In genomic region chr3:128079823-128080222, GRCh38 we compare ENCODE assay signal across 17 cellular contexts. TPM values are rescaled to one million over a fixed set of nuclear protein-coding genes. Genes with fewer than 3 reads are reported as not detected.
A peak's percentile ranks its signal among the peaks of the same experiment; 100 is the strongest.
DNase-seq lines count a peak whose midpoint lies in the region; ATAC-seq and TF ChIP-seq lines count a peak whose summit lies in the region.
"Had no signal": no experiment of that assay in that cellular context is flagged by ENCODE, and none has a peak within 500 bp of the region (broad histone marks: within the 10 kb centered on the region; RNA-seq: fewer than 3 reads in every experiment).

No MANE protein-coding gene starts in this region.

- TF ChIP-seq CTCF in MCF 10A (IDR thresholded peaks at IDR 0.05; ENCODE audit: unreplicated experiment) (no peak), mammary epithelial cell (conservative IDR thresholded peaks at IDR 0.05 in 1 of 2, IDR thresholded peaks at IDR 0.05 in 1 of 2; ENCODE audit: extremely low read depth in 1 of 2, insufficient read depth in 1 of 2, low read depth in 1 of 2, low read length in 2 of 2) (no peak), VCaP (conservative IDR thresholded peaks at IDR 0.05) (no peak), thyroid gland (IDR thresholded peaks at IDR 0.05) (no peak), GM23338 (conservative IDR thresholded peaks at IDR 0.05; ENCODE audit: low read depth in 2 of 2) (no peak)

- TF ChIP-seq POLR2A in thyroid gland (IDR thresholded peaks at IDR 0.05): no peak

- WGBS in mammary epithelial cell (ENCODE audit: low coverage, missing lambda C conversion rate): 98% methylated on average over 9 of the region's 9 CpGs
- WGBS in mesenchymal stem cell: 79% methylated on average over 9 of the region's 9 CpGs
- 69 to 70% methylated on average over 9 of the region's 9 CpGs for WGBS in thyroid gland, 2 donors

- H3K4me1 ChIP-seq in mammary epithelial cell (ENCODE audit: insufficient read depth, low read length) (peaks cover 38% of the 10 kb centered on the region), mesenchymal stem cell (ENCODE audit: control insufficient read depth, insufficient read depth, low read depth, low read length) (peaks cover 59% of the 10 kb centered on the region), thyroid gland (peaks cover 8 to 29% of the 10 kb centered on the region in 2 donors), GM23338 (ENCODE audit: insufficient read depth) (peaks cover 10% of the 10 kb centered on the region; the same call in 1 of the 2 replicates)

- H3K4me3 Mint-ChIP-seq in MCF 10A (ENCODE audit: unreplicated experiment): no peak overlapping the region
- H3K4me3 Mint-ChIP-seq in GM23338: no peak overlapping the region

- no peaks in the 10 kb centered on the region for H3K9me3 Mint-ChIP-seq in MCF 10A (ENCODE audit: unreplicated experiment)
- H3K9me3 Mint-ChIP-seq in GM23338: no peaks in the 10 kb centered on the region
- H3K9me3 Mint-ChIP-seq: CD4-positive, alpha-beta memory T cell had no signal

- H2AFZ ChIP-seq in mammary epithelial cell (ENCODE audit: low read depth, low read length): no peak overlapping the region
- H2AFZ ChIP-seq in mesenchymal stem cell (ENCODE audit: low read depth, low read length): no peak overlapping the region
- no peak overlapping the region for H2AFZ ChIP-seq in GM23338

- H2BK15ac ChIP-seq in mesenchymal stem cell (ENCODE audit: low read depth, poor library complexity, severe bottlenecking): no peak overlapping the region

- H2AK5ac ChIP-seq in mesenchymal stem cell (ENCODE audit: low read length, severe bottlenecking): no peak overlapping the region

- intact Hi-C loops in MCF 10A (cut with micrococcal nuclease) (no loop called here), mammary epithelial cell (cut with micrococcal nuclease) (no loop called here), thyroid gland (cut with DNase I) (loop anchor here (5.0 kb wide), 1 partner anchor 527 kb away; no protein-coding TSS in a partner anchor)

- in situ Hi-C loops in mammary epithelial cell (cut with MboI; ENCODE audit: low sequenced_read_pairs in 2 of 2): no loop called here

- H3K14ac ChIP-seq in mesenchymal stem cell (ENCODE audit: low read length in 2 of 2): no peak overlapping the region

- H4K8ac ChIP-seq in mesenchymal stem cell (ENCODE audit: low read length): no peak overlapping the region

- no peaks in the 10 kb centered on the region for H3K27me3 ChIP-seq in mammary epithelial cell (ENCODE audit: insufficient read depth, low read length)
- no peaks in the 10 kb centered on the region for H3K27me3 ChIP-seq in mesenchymal stem cell (ENCODE audit: control insufficient read depth in 1 of 2, insufficient read depth in 1 of 2, low read length in 2 of 2)
- H3K27me3 ChIP-seq in thyroid gland: no peaks in the 10 kb centered on the region
- H3K27me3 ChIP-seq in GM23338 (ENCODE audit: insufficient read depth): no peaks in the 10 kb centered on the region

- peak overlapping the region; percentile 61 for H3K27ac Mint-ChIP-seq in MCF 10A (ENCODE audit: low read depth, unreplicated experiment)
- no peak overlapping the region for H3K27ac Mint-ChIP-seq in GM23338

- no peaks in the 10 kb centered on the region for H3K9me2 ChIP-seq in GM23338 (ENCODE audit: insufficient read depth)

- H3K4me2 ChIP-seq in mammary epithelial cell (ENCODE audit: insufficient read depth, low read depth, low read length) (no peak overlapping the region), mesenchymal stem cell (ENCODE audit: low read length, poor library complexity, severe bottlenecking) (no peak overlapping the region), GM23338 (no peak overlapping the region)

- no peaks in the 10 kb centered on the region for H3K27me3 Mint-ChIP-seq in MCF 10A (ENCODE audit: insufficient read depth, unreplicated experiment)
- peaks cover 15% of the 10 kb centered on the region for H3K27me3 Mint-ChIP-seq in GM23338 (ENCODE audit: insufficient read depth, low read depth, poor library complexity)
- H3K27me3 Mint-ChIP-seq: CD4-positive, alpha-beta memory T cell had no signal

- no peak overlapping the region for H4K91ac ChIP-seq in mesenchymal stem cell (ENCODE audit: low read length)

- H3K4ac ChIP-seq in mesenchymal stem cell (ENCODE audit: low read depth in 1 of 2, low read length in 2 of 2): no peak overlapping the region

- H3K27ac ChIP-seq in mammary epithelial cell (ENCODE audit: insufficient read depth, low read depth, low read length) (no peak overlapping the region), VCaP (peak overlapping the region; percentile 95), mesenchymal stem cell (ENCODE audit: low read length, poor library complexity, severe bottlenecking) (no peak overlapping the region), thyroid gland (no peak overlapping the region), GM23338 (ENCODE audit: low read depth) (no peak overlapping the region), substantia nigra (ENCODE audit: low read depth, low read length, poor library complexity, severe bottlenecking) (no peak overlapping the region)

- DNase-seq in MCF 10A (ENCODE audit: unreplicated experiment) (no peak), mammary epithelial cell (no peak), mesenchymal stem cell (no peak), thyroid gland (peak; percentile 54 to 70), GM23338 (ENCODE audit: low spot score) (no peak), substantia nigra (lab: John Stamatoyannopoulos, UW) (no peak)
- DNase-seq: CD4-positive, alpha-beta memory T cell; DMS79; Karpas-422; NCI-H1105 treated with DMSO at 0.1 percent for 48 hours; NCI-H187 treated with DMSO at 0.1 percent for 48 hours; NCI-H2171; SIG-M5 had no signal

- H3K9ac ChIP-seq in mammary epithelial cell (ENCODE audit: insufficient read depth, low read length) (no peak overlapping the region), mesenchymal stem cell (ENCODE audit: low read length) (no peak overlapping the region)

- no peak overlapping the region for H3K23ac ChIP-seq in mesenchymal stem cell (ENCODE audit: low read length in 2 of 2)

- H3K4me3 ChIP-seq in mammary epithelial cell (replicated peaks in 1 of 3; ENCODE audit: insufficient read depth in 1 of 3, low read depth in 2 of 3, low read length in 3 of 3) (no peak overlapping the region), mesenchymal stem cell (ENCODE audit: insufficient read depth in 1 of 2, low read depth in 1 of 2, low read length in 2 of 2) (no peak overlapping the region), thyroid gland (replicated peaks in 1 of 3) (no peak overlapping the region), GM23338 (no peak overlapping the region)
- H3K4me3 ChIP-seq: GM12878 had no signal

- H2BK12ac ChIP-seq in mesenchymal stem cell (ENCODE audit: low read length in 2 of 2): peak overlapping the region; percentile 2 to 37

- H3F3A ChIP-seq in GM23338 (replicated peaks; ENCODE audit: low read depth): 0 out of 2 replicates have a peak, but pooled peaks cover 4% of the 10 kb centered on the region

- H3K79me2 ChIP-seq in mammary epithelial cell (ENCODE audit: insufficient read depth, low read length): no peaks in the 10 kb centered on the region
- H3K79me2 ChIP-seq in GM23338 (replicated peaks; ENCODE audit: insufficient read depth): no peaks in the 10 kb centered on the region

- H3K36me3 Mint-ChIP-seq in MCF 10A (ENCODE audit: insufficient read depth, unreplicated experiment) (peaks cover 63% of the 10 kb centered on the region), GM23338 (ENCODE audit: low read depth) (peaks cover 60% of the 10 kb centered on the region)

- H4K20me1 ChIP-seq in mammary epithelial cell (ENCODE audit: insufficient read depth, low read length) (no peaks in the 10 kb centered on the region), GM23338 (replicated peaks; ENCODE audit: insufficient read depth) (peaks cover 29% of the 10 kb centered on the region)

- no peak overlapping the region for H2BK120ac ChIP-seq in mesenchymal stem cell (ENCODE audit: low read depth, low read length)

- CTCF ChIA-PET in MCF 10A (lab: Yijun Ruan, JAX) (interaction anchor here (0.5 to 10.2 kb wide), 3 partner anchors 16 to 1099 kb away, joined by 3 to 66 read pairs (median 3); no protein-coding TSS in a partner anchor), mammary epithelial cell (lab: Charles Lee; ENCODE audit: low non-redundant PET) (interaction anchor here (0.6 kb wide), 1 partner anchor 16 kb away, joined by 4 read pairs; no protein-coding TSS in a partner anchor)

- no peak for ATAC-seq in GM23338
- ATAC-seq in GM19324 (IDR thresholded peaks at IDR 0.05; ENCODE audit: low FRiP score, unreplicated experiment): no peak
- ATAC-seq: GM12878, HepG2 had no signal

- no peak overlapping the region for H2BK5ac ChIP-seq in mesenchymal stem cell (ENCODE audit: low read depth, low read length, poor library complexity, severe bottlenecking)

- H3K18ac ChIP-seq in mesenchymal stem cell (ENCODE audit: low read depth in 1 of 2, low read length in 2 of 2): peak overlapping the region in 1 of 2 experiments; percentile 25

- dilution Hi-C loops in mammary epithelial cell (cut with HindIII; ENCODE audit: low sequenced_read_pairs): no loop called here

- POLR2A ChIA-PET in MCF 10A (lab: Yijun Ruan, JAX): interaction anchor here (0.7 to 1.4 kb wide), 2 partner anchors 19 to 44 kb away, joined by 3 to 4 read pairs; partner anchors contain the start of gene RUVBL1

- H3K4me1 Mint-ChIP-seq in MCF 10A (ENCODE audit: insufficient read depth, unreplicated experiment) (peaks cover 8% of the 10 kb centered on the region), GM23338 (peaks cover 10% of the 10 kb centered on the region)

- H3K9me3 ChIP-seq in mammary epithelial cell (replicated peaks; ENCODE audit: insufficient read depth, low read length) (no peaks in the 10 kb centered on the region), mesenchymal stem cell (ENCODE audit: control insufficient read depth, low read length) (no peaks in the 10 kb centered on the region), thyroid gland (no peaks in the 10 kb centered on the region)

- H3K36me3 ChIP-seq in mammary epithelial cell (ENCODE audit: insufficient read depth, low read length) (peaks cover 12% of the 10 kb centered on the region), mesenchymal stem cell (ENCODE audit: control insufficient read depth in 1 of 2, insufficient read depth in 2 of 2, low read depth in 1 of 2, low read length in 2 of 2) (peaks cover 16 to 23% of the 10 kb centered on the region in 2 experiments), thyroid gland (no peaks in the 10 kb centered on the region), GM23338 (ENCODE audit: insufficient read depth) (peaks cover 3% of the 10 kb centered on the region; the same call in 1 of the 2 replicates)

- H3K79me1 ChIP-seq in mesenchymal stem cell (replicated peaks; ENCODE audit: low read length, poor library complexity, severe bottlenecking): peaks cover 6% of the 10 kb centered on the region

- no TSS peak for BruUV-seq in MCF 10A (replicated peaks; lab: Mats Ljungman, UMichigan)
- BruUV-seq in mammary epithelial cell (replicated peaks; lab: Mats Ljungman, UMichigan): no TSS peak

RNA-seq across cellular contexts. Expression of gene SEC61A1, which starts 27.6 kb away (rescaled TPM):
- total RNA-seq in MCF 10A (2022): 418 and 519 TPM in 2 replicates
- 100 to 1,000 TPM; 291 to 353 TPM for total RNA-seq in mammary epithelial cell
- polyA plus RNA-seq in mammary epithelial cell: 230 TPM
- 378 TPM for polyA minus RNA-seq in mammary epithelial cell
- polyA plus RNA-seq in mesenchymal stem cell (2013, experiment 1 of 2): 327 TPM
- 323 TPM for polyA plus RNA-seq in mesenchymal stem cell (2013, experiment 2 of 2)
- 100 to 1,000 TPM; 104 to 218 (median 165) TPM for total RNA-seq in thyroid gland
- total RNA-seq in GM23338 (2014; rRNA removed; shearing (Covaris generic)): 170 and 184 TPM in 2 replicates
- polyA plus RNA-seq in GM23338 (2016; fragmentation: Nextera tagmentation; extraction: Ambion mirVana): 44.8 and 47.3 TPM in 2 replicates

RNA-seq across cellular contexts. Expression of gene RUVBL1, which starts 43.8 kb away (rescaled TPM):
- total RNA-seq in MCF 10A (2022) (88.1 and 114 TPM in 2 replicates), mammary epithelial cell (10 to 100 TPM; 53.7 to 78.8 TPM), thyroid gland (10 to 100 TPM; 23.4 to 44.1 (median 29.6) TPM)
- polyA plus RNA-seq in mammary epithelial cell (106 TPM), GM23338 (2016; fragmentation: Nextera tagmentation; extraction: Ambion mirVana) (136 and 137 TPM in 2 replicates)
- 84.5 TPM for polyA minus RNA-seq in mammary epithelial cell
- polyA plus RNA-seq in mesenchymal stem cell (2013, experiment 1 of 2): 22.4 TPM
- 22.3 TPM for polyA plus RNA-seq in mesenchymal stem cell (2013, experiment 2 of 2)
- total RNA-seq in GM23338 (2014; rRNA removed; shearing (Covaris generic)): 133 and 134 TPM in 2 replicates

Comparison
In these comparisons a context has a peak if more than half of its experiments do, and no peak if none do; other contexts are left out.
1. DNase-seq: peak in thyroid gland (2 of 2); none in MCF 10A (single experiment), mammary epithelial cell (single experiment), mesenchymal stem cell (single experiment), GM23338 (single experiment) and substantia nigra (0 of 49).